ENCODE assay signal across 2 cellular contexts in the genomic region with DNA sequence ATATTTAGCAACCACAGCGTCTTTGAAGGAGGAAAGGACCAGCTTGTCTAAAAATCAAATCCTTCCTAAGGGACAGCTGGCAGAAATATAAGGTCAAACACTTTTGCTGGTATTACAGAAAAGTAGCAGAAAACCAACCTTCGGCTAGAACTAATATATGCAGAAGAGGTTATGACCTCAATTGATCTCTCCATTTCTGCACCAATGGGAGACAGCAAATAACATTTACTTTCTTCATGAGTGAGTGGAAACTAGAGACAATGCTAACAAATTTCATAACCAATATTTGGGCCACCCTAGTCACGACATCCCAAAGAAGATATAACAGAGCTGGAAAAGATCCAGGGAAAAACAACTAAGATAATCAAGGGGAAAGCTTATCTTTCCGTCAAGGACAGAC.
TF ChIP-seq lines count a peak whose summit lies in the region.

No MANE protein-coding gene starts in this region.

TF ChIP-seq in liver, 16 proteins besides CTCF, POLR2A, EP300 and RAD21 (continued from another document):
- peak; percentile 19 for TF ChIP-seq NR2F2 (IDR thresholded peaks at IDR 0.05)

TF ChIP-seq in HepG2, 621 proteins besides CTCF, POLR2A, EP300 and RAD21 (continued from another document):
- TF ChIP-seq, protein P1, sequence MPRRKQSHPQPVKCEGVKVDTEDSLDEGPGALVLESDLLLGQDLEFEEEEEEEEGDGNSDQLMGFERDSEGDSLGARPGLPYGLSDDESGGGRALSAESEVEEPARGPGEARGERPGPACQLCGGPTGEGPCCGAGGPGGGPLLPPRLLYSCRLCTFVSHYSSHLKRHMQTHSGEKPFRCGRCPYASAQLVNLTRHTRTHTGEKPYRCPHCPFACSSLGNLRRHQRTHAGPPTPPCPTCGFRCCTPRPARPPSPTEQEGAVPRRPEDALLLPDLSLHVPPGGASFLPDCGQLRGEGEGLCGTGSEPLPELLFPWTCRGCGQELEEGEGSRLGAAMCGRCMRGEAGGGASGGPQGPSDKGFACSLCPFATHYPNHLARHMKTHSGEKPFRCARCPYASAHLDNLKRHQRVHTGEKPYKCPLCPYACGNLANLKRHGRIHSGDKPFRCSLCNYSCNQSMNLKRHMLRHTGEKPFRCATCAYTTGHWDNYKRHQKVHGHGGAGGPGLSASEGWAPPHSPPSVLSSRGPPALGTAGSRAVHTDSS (CRISPR knock-in tag; conservative IDR thresholded peaks at IDR 0.05): no peak
- TF ChIP-seq, protein P2, sequence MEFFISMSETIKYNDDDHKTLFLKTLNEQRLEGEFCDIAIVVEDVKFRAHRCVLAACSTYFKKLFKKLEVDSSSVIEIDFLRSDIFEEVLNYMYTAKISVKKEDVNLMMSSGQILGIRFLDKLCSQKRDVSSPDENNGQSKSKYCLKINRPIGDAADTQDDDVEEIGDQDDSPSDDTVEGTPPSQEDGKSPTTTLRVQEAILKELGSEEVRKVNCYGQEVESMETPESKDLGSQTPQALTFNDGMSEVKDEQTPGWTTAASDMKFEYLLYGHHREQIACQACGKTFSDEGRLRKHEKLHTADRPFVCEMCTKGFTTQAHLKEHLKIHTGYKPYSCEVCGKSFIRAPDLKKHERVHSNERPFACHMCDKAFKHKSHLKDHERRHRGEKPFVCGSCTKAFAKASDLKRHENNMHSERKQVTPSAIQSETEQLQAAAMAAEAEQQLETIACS (CRISPR knock-in tag; IDR thresholded peaks at IDR 0.05): no peak
- TF ChIP-seq ZNF136 (CRISPR knock-in tag; IDR thresholded peaks at IDR 0.05; ENCODE audit: low read depth): no peak
